Comparison of ENCODE assay signal across 17 cellular contexts in genomic region chr18:58779514-58779913, GRCh38.
DNase-seq lines count a peak whose midpoint lies in the region; ATAC-seq and TF ChIP-seq lines count a peak whose summit lies in the region.
"Had no signal": no experiment of that assay in that cellular context is flagged by ENCODE, and none has a peak within 500 bp of the region (broad histone marks: within the 10 kb centered on the region; RNA-seq: fewer than 3 reads in every experiment).

No MANE protein-coding gene starts in this region.

- no TSS peak for BruUV-seq in IMR-90 (replicated peaks; lab: Mats Ljungman, UMichigan)

- H3K4me2 ChIP-seq in IMR-90 (ENCODE audit: low read depth, low read length) (no peak overlapping the region), smooth muscle cell (no peak overlapping the region)

- H3K9ac ChIP-seq in IMR-90 (ENCODE audit: low read depth, low read length) (no peak overlapping the region), smooth muscle cell (ENCODE audit: low read depth) (no peak overlapping the region)

- peaks cover 28% of the 10 kb centered on the region for H3K4me1 Mint-ChIP-seq in neural crest cell

- H3K36me3 Mint-ChIP-seq in neural crest cell (ENCODE audit: low read depth), result no peaks in the 10 kb centered on the region
- H3K36me3 Mint-ChIP-seq: CD8-positive, alpha-beta T cell had no signal

- peaks cover 7% of the 10 kb centered on the region for H3K9me1 ChIP-seq in IMR-90 (ENCODE audit: insufficient read depth, low read length)

- no peak overlapping the region for H2AK9ac ChIP-seq in IMR-90 (replicated peaks; ENCODE audit: low read depth, low read length, poor library complexity)

- H3F3A ChIP-seq in smooth muscle cell (ENCODE audit: low read depth), result peaks cover 11% of the 10 kb centered on the region

- no peaks in the 10 kb centered on the region for H3K9me3 Mint-ChIP-seq in neural crest cell
- H3K9me3 Mint-ChIP-seq: CD8-positive, alpha-beta T cell had no signal

- H3K27ac ChIP-seq in IMR-90 (ENCODE audit: insufficient read depth, low read length), result no peak overlapping the region
- H3K27ac ChIP-seq in transverse colon, result peak overlapping the region in 3 of 4 donors; percentile 25 to 79 (median 50)
- H3K27ac ChIP-seq in smooth muscle cell (ENCODE audit: low read depth), result no peak overlapping the region
- H3K27ac ChIP-seq in tibial artery, result no peak overlapping the region

- H4K91ac ChIP-seq in IMR-90 (ENCODE audit: insufficient read depth, low read depth, low read length), result no peak overlapping the region

- no peak overlapping the region for H4K8ac ChIP-seq in IMR-90 (ENCODE audit: low read depth in 2 of 2, low read length in 2 of 2)

- TF ChIP-seq POLR2A in IMR-90 (IDR thresholded peaks at IDR 0.05; ENCODE audit: low read depth, low read length) (no peak), transverse colon (IDR thresholded peaks at IDR 0.05) (no peak)

- H3K36me3 ChIP-seq in IMR-90 (ENCODE audit: control insufficient read depth, insufficient read depth, low read length), result no peaks in the 10 kb centered on the region
- no peaks in the 10 kb centered on the region for H3K36me3 ChIP-seq in transverse colon
- H3K36me3 ChIP-seq in smooth muscle cell (ENCODE audit: low read depth), result no peaks in the 10 kb centered on the region
- no peaks in the 10 kb centered on the region for H3K36me3 ChIP-seq in tibial artery

- no CpG with 5 or more reads among the region's 6 CpGs for WGBS in IMR-90 (ENCODE audit: extremely low coverage in 2 of 2, insufficient read length in 1 of 2), 2 experiments
- WGBS in transverse colon (ENCODE audit: low coverage in 1 of 2), 2 donors, result 30 to 59% methylated on average over 3 to 6 of the region's 6 CpGs
- WGBS in smooth muscle cell (ENCODE audit: low lambda C conversion rate), result 72% methylated on average over 6 of the region's 6 CpGs

- H2BK120ac ChIP-seq in IMR-90 (ENCODE audit: low read depth, low read length), result no peak overlapping the region

- H3K18ac ChIP-seq in IMR-90 (ENCODE audit: low read depth, low read length), result no peak overlapping the region

- no peak overlapping the region for H3K4ac ChIP-seq in IMR-90 (ENCODE audit: low read depth, low read length)

- no peaks in the 10 kb centered on the region for H3K79me2 ChIP-seq in smooth muscle cell (ENCODE audit: low read depth)

- no peak overlapping the region for H2BK5ac ChIP-seq in IMR-90 (ENCODE audit: low read depth, low read length, poor library complexity, severe bottlenecking)

- ATAC-seq in IMR-90 (ENCODE audit: low read depth), result no peak
- ATAC-seq: CD8-positive, alpha-beta T cell had no signal

- CTCF ChIA-PET in IMR-90 (lab: Yijun Ruan, JAX), result interaction anchor here (1.4 kb wide), 1 partner anchor 289 kb away, joined by 5 read pairs; no protein-coding TSS in a partner anchor

- H3K27me3 Mint-ChIP-seq in neural crest cell (ENCODE audit: low read depth), result no peaks in the 10 kb centered on the region

- H3K79me1 ChIP-seq in IMR-90 (ENCODE audit: low read depth in 1 of 2, low read length in 2 of 2), result peaks cover 0 to 2% of the 10 kb centered on the region in 2 experiments; a peak in 1 of 4 replicates

- H2BK20ac ChIP-seq in IMR-90 (ENCODE audit: low read depth, low read length), result no peak overlapping the region

- no peak for TF ChIP-seq RAD21 in IMR-90 (IDR thresholded peaks at IDR 0.05; ENCODE audit: low read length)

- TF ChIP-seq EP300 in transverse colon (IDR thresholded peaks at IDR 0.05; ENCODE audit: low read depth), result peak; percentile 53

- H2AK5ac ChIP-seq in IMR-90 (ENCODE audit: low read depth, low read length), result no peak overlapping the region

- in situ Hi-C loops in IMR-90 (cut with MboI; ENCODE audit: low sequenced_read_pairs) (no loop called here), transverse colon (cut with MboI; ENCODE audit: low pct_ligation_motif_present in 1 of 4, low pct_unique_long_range_greater_than_20kb in 1 of 4, low sequenced_read_pairs in 3 of 4) (no loop called here)

- DNase-seq in IMR-90 (no peak), fibroblast of mammary gland (ENCODE audit: low read depth) (peak; percentile 18), neural crest cell (ENCODE audit: low read depth, low spot score) (no peak), transverse colon (no peak), MV-4-11 (lab: John Stamatoyannopoulos, UW) (no peak), smooth muscle cell (lab: John Stamatoyannopoulos, UW; ENCODE audit: unreplicated experiment) (no peak), tibial artery (no peak)
- DNase-seq: ACHN; CD8-positive, alpha-beta T cell; DMS 273 treated with DMSO at 0.1 percent for 48 hours; EL; H7; Kasumi-1; NCI-H1436; NCI-H2029 treated with DMSO at 0.1 percent for 48 hours; NCI-H510A treated with DMSO at 0.1 percent for 48 hours; SHP77 had no signal

- no peak overlapping the region for H3K56ac ChIP-seq in IMR-90 (ENCODE audit: extremely low read depth, insufficient read depth, low read length)

- no peak overlapping the region for H4K5ac ChIP-seq in IMR-90 (ENCODE audit: low read depth, low read length)

- H3K27me3 ChIP-seq in IMR-90 (ENCODE audit: control insufficient read depth, insufficient read depth, low read length) (no peaks in the 10 kb centered on the region), transverse colon (no peaks in the 10 kb centered on the region), smooth muscle cell (ENCODE audit: low read depth) (no peaks in the 10 kb centered on the region), tibial artery (no peaks in the 10 kb centered on the region)

- no peak overlapping the region for H3K23ac ChIP-seq in IMR-90 (ENCODE audit: low read depth, low read length)

- H4K20me1 ChIP-seq in IMR-90 (ENCODE audit: insufficient read depth, low read length) (no peaks in the 10 kb centered on the region), smooth muscle cell (ENCODE audit: low read depth) (no peaks in the 10 kb centered on the region)

- peak overlapping the region; percentile 76 for H3K27ac Mint-ChIP-seq in neural crest cell (ENCODE audit: unreplicated experiment)
- H3K27ac Mint-ChIP-seq: CD8-positive, alpha-beta T cell had no signal

- dilution Hi-C loops in IMR-90 (cut with HindIII; ENCODE audit: low sequenced_read_pairs, unreplicated experiment), result loop anchor here (25.0 kb wide), 1 partner anchor 283 kb away; no protein-coding TSS in a partner anchor

- intact Hi-C loops in IMR-90 (cut with micrococcal nuclease), result loop anchor here (10.0 kb wide), 1 partner anchor 465 kb away; no protein-coding TSS in a partner anchor
- intact Hi-C loops in transverse colon (cut with DNase I; ENCODE audit: low total_unique reads), result loop anchor here (2.0 to 10.0 kb wide), 3 partner anchors 83 to 595 kb away; partner anchors contain the start of gene ZNF532
- intact Hi-C loops in tibial artery (cut with DNase I; ENCODE audit: low total_unique reads), result no loop called here

- H2BK15ac ChIP-seq in IMR-90 (ENCODE audit: low read depth, low read length), result no peak overlapping the region

- H3K9me3 ChIP-seq in IMR-90 (ENCODE audit: control insufficient read depth, insufficient read depth, low read length), result no peaks in the 10 kb centered on the region
- no peaks in the 10 kb centered on the region for H3K9me3 ChIP-seq in transverse colon
- H3K9me3 ChIP-seq in smooth muscle cell (replicated peaks; ENCODE audit: low read depth), result no peaks in the 10 kb centered on the region
- H3K9me3 ChIP-seq in tibial artery, result no peaks in the 10 kb centered on the region

- H3K4me1 ChIP-seq in IMR-90 (ENCODE audit: control insufficient read depth, insufficient read depth, low read length), result peaks cover 5% of the 10 kb centered on the region
- H3K4me1 ChIP-seq in transverse colon, result peaks cover 0 to 6% (median 1%) of the 10 kb centered on the region in 4 donors
- H3K4me1 ChIP-seq in smooth muscle cell (ENCODE audit: low read depth), result peaks cover 2% of the 10 kb centered on the region
- peaks cover 0 to 19% (median 10%) of the 10 kb centered on the region in 4 donors for H3K4me1 ChIP-seq in tibial artery

- POLR2A ChIA-PET in IMR-90 (lab: Charles Lee; ENCODE audit: unreplicated experiment), result no interaction called here

- no peak overlapping the region for H3K14ac ChIP-seq in IMR-90 (replicated peaks; ENCODE audit: low read depth, low read length)

- peak overlapping the region; percentile 43 for H2AFZ ChIP-seq in IMR-90 (replicated peaks; ENCODE audit: low read length, poor library complexity)
- H2AFZ ChIP-seq in smooth muscle cell (ENCODE audit: low read depth), result no peak overlapping the region

- TF ChIP-seq CTCF in IMR-90 (conservative IDR thresholded peaks at IDR 0.05; ENCODE audit: low read depth, low read length), result no peak
- no peak for TF ChIP-seq CTCF in fibroblast of mammary gland (conservative IDR thresholded peaks at IDR 0.05; ENCODE audit: control insufficient read depth, insufficient read depth, low read depth, low read length)
- TF ChIP-seq CTCF in neural crest cell (conservative IDR thresholded peaks at IDR 0.05), result no peak
- TF ChIP-seq CTCF in transverse colon (IDR thresholded peaks at IDR 0.05), result no peak
- TF ChIP-seq CTCF in smooth muscle cell (IDR thresholded peaks at IDR 0.05; ENCODE audit: borderline replicate concordance, insufficient read depth, poor library complexity, severe bottlenecking), result no peak
- TF ChIP-seq CTCF in tibial artery (IDR thresholded peaks at IDR 0.05), result no peak

- no peak overlapping the region for H3K4me3 Mint-ChIP-seq in neural crest cell
- H3K4me3 Mint-ChIP-seq: CD8-positive, alpha-beta T cell had no signal

- no peak overlapping the region for H3K4me3 ChIP-seq in IMR-90 (ENCODE audit: insufficient read depth, low read depth, low read length)
- no peak overlapping the region for H3K4me3 ChIP-seq in fibroblast of mammary gland (ENCODE audit: control insufficient read depth, low read depth, low read length)
- no peak overlapping the region for H3K4me3 ChIP-seq in transverse colon
- H3K4me3 ChIP-seq in smooth muscle cell, result no peak overlapping the region
- no peak overlapping the region for H3K4me3 ChIP-seq in tibial artery

TF ChIP-seq in IMR-90, 13 proteins besides CTCF, POLR2A, EP300 and RAD21 (continues in another document):
- no peak for TF ChIP-seq CEBPB (IDR thresholded peaks at IDR 0.05; ENCODE audit: low read depth, low read length)
- TF ChIP-seq MAFK (IDR thresholded peaks at IDR 0.05; ENCODE audit: low read depth, low read length), result no peak
- TF ChIP-seq SMC3 (IDR thresholded peaks at IDR 0.05; ENCODE audit: low read depth, low read length), result no peak
- TF ChIP-seq ELK1 (IDR thresholded peaks at IDR 0.05; ENCODE audit: borderline replicate concordance, low read depth, low read length), result no peak
- no peak for TF ChIP-seq NFE2L2 (IDR thresholded peaks at IDR 0.05; ENCODE audit: low read depth, low read length)
- no peak for TF ChIP-seq MXI1 (IDR thresholded peaks at IDR 0.05; ENCODE audit: borderline replicate concordance, low read depth, low read length)
- no peak for TF ChIP-seq RFX5 (IDR thresholded peaks at IDR 0.05; ENCODE audit: low read depth, low read length)

Comparison
In these comparisons a context has a peak if more than half of its experiments do, and no peak if none do; other contexts are left out.
1. H3K27ac ChIP-seq: peak in transverse colon (3 of 4); none in IMR-90 (single experiment), smooth muscle cell (single experiment) and tibial artery (0 of 2).